8 cellular contexts compared by ENCODE assay signal in genomic region chr1:148254611-148255429, GRCh38.
DNase-seq lines count a peak whose midpoint lies in the region; ATAC-seq and TF ChIP-seq lines count a peak whose summit lies in the region.
"Not testable (repeated sequence)": the region's sequence is repeated elsewhere in the genome, so short reads cannot be mapped to it uniquely, and the experiment has no call there.

No MANE protein-coding gene starts in this region.

- not testable (repeated sequence) for H3K27ac ChIP-seq in SK-N-SH (ENCODE audit: low read depth in 2 of 2, low read length in 1 of 2); endodermal cell (ENCODE audit: low read depth, low read length); left lung; spleen

- not testable (repeated sequence) for TF ChIP-seq EP300 in SK-N-SH (IDR thresholded peaks at IDR 0.05; ENCODE audit: borderline replicate concordance in 1 of 2, low read depth in 1 of 2, low read length in 1 of 2)

- ATAC-seq in activated T-helper 17 cell treated with anti-CD3 and anti-CD28 coated beads, Interleukin-2, amount 50 U/mL, for 72 hours (replicated peaks) = peak; percentile 49
- peak; percentile 67 for ATAC-seq in left lung

- TF ChIP-seq CTCF in AG10803 (conservative IDR thresholded peaks at IDR 0.05; ENCODE audit: low read length) = peak; percentile 56
- TF ChIP-seq CTCF in GM12873 (IDR thresholded peaks at IDR 0.05; ENCODE audit: insufficient read depth, low read depth, low read length, missing control alignments) = peak; percentile 66
- peak; percentile 60 for TF ChIP-seq CTCF in NB4 (IDR thresholded peaks at IDR 0.05; ENCODE audit: low read depth, low read length)
- TF ChIP-seq CTCF in SK-N-SH (IDR thresholded peaks at IDR 0.05) = peak; percentile 53
- peak; percentile 87 for TF ChIP-seq CTCF in endodermal cell (conservative IDR thresholded peaks at IDR 0.05)
- peak; percentile 46 to 48 for TF ChIP-seq CTCF in left lung (IDR thresholded peaks at IDR 0.05)
- TF ChIP-seq CTCF in spleen (IDR thresholded peaks at IDR 0.05 in 8 of 11, conservative IDR thresholded peaks at IDR 0.05 in 3 of 11) = peak in 10 of 11 experiments; percentile 24 to 67 (median 56)

- H3K27me3 ChIP-seq in SK-N-SH (ENCODE audit: insufficient read depth); endodermal cell (ENCODE audit: control insufficient read depth, insufficient read depth, low read length, poor library complexity, severe bottlenecking); left lung; spleen (replicated peaks in 1 of 7): not testable (repeated sequence)

- not testable (repeated sequence) for H3K4me3 ChIP-seq in AG10803 (ENCODE audit: low read length); NB4 (ENCODE audit: low read depth, low read length); endodermal cell (ENCODE audit: low read length); left lung; spleen
- peak overlapping the region in 1 of 2 experiments; percentile 32; a peak in 1 of 4 replicates for H3K4me3 ChIP-seq in SK-N-SH (ENCODE audit: low read depth in 2 of 2, low read length in 1 of 2)

- not testable (repeated sequence) for H3K9me2 ChIP-seq in SK-N-SH

- POLR2A ChIA-PET in SK-N-SH (lab: Yijun Ruan, JAX) = not testable (repeated sequence)

- not testable (repeated sequence) for H3K36me3 ChIP-seq in SK-N-SH (replicated peaks in 1 of 2; ENCODE audit: control insufficient read depth in 1 of 2, insufficient read depth in 2 of 2, low read length in 1 of 2); endodermal cell (ENCODE audit: control insufficient read depth, insufficient read depth, low read length); left lung; spleen

- TF ChIP-seq POLR2A in NB4 (IDR thresholded peaks at IDR 0.05; ENCODE audit: extremely low read depth, insufficient read length); spleen (IDR thresholded peaks at IDR 0.05): not testable (repeated sequence)

- TF ChIP-seq RAD21 in SK-N-SH (IDR thresholded peaks at IDR 0.05; ENCODE audit: low read length) = peak; percentile 42

- not testable (repeated sequence) for H4K20me1 ChIP-seq in SK-N-SH (ENCODE audit: insufficient read depth)

- not testable (repeated sequence) for H3K36me3 Mint-ChIP-seq in activated T-helper 17 cell treated with anti-CD3 and anti-CD28 coated beads, Interleukin-2, amount 50 U/mL, for 72 hours (ENCODE audit: low read depth); endodermal cell (ENCODE audit: low read depth)

- H2AFZ ChIP-seq in SK-N-SH (ENCODE audit: low read depth) = not testable (repeated sequence)

- H3K4me1 Mint-ChIP-seq in activated T-helper 17 cell treated with anti-CD3 and anti-CD28 coated beads, Interleukin-2, amount 50 U/mL, for 72 hours; endodermal cell: not testable (repeated sequence)

- not testable (repeated sequence) for H3K9ac ChIP-seq in SK-N-SH; endodermal cell (ENCODE audit: extremely low read depth, low read length, poor library complexity, severe bottlenecking)

- CTCF ChIA-PET in SK-N-SH (lab: Yijun Ruan, JAX) = not testable (repeated sequence)

- not testable (repeated sequence) for H3K4me3 Mint-ChIP-seq in activated T-helper 17 cell treated with anti-CD3 and anti-CD28 coated beads, Interleukin-2, amount 50 U/mL, for 72 hours; endodermal cell

- not testable (repeated sequence) for H3K79me2 ChIP-seq in SK-N-SH (ENCODE audit: insufficient read depth)

- H3K9me3 Mint-ChIP-seq in activated T-helper 17 cell treated with anti-CD3 and anti-CD28 coated beads, Interleukin-2, amount 50 U/mL, for 72 hours; endodermal cell: not testable (repeated sequence)

- intact Hi-C loops in left lung (cut with DNase I); spleen (cut with DNase I; ENCODE audit: low total_unique reads): not testable (repeated sequence)

- H3F3A ChIP-seq in SK-N-SH (replicated peaks; ENCODE audit: insufficient read depth) = not testable (repeated sequence)

- DNase-seq in AG10803 (ENCODE audit: low read depth); left lung; spleen: not testable (repeated sequence)
- peak; percentile 33 for DNase-seq in NB4 (ENCODE audit: low read depth)
- DNase-seq in SK-N-SH = peak; percentile 35
- DNase-seq in endodermal cell = peak; percentile 78

- H3K9me3 ChIP-seq in SK-N-SH; endodermal cell (ENCODE audit: control insufficient read depth, low read length); left lung; spleen: not testable (repeated sequence)

- H3K4me2 ChIP-seq in SK-N-SH = not testable (repeated sequence)

- H3K27me3 Mint-ChIP-seq in activated T-helper 17 cell treated with anti-CD3 and anti-CD28 coated beads, Interleukin-2, amount 50 U/mL, for 72 hours; endodermal cell (ENCODE audit: insufficient read depth): not testable (repeated sequence)

- 3% methylated on average over 11 of the region's 16 CpGs for WGBS in SK-N-SH (ENCODE audit: low lambda C conversion rate)
- WGBS in endodermal cell (ENCODE audit: insufficient coverage in 1 of 2, insufficient read length in 1 of 2), 2 experiments = 56 to 63% methylated on average over 7 to 14 of the region's 16 CpGs
- WGBS in spleen, 5 donors = 37 to 50% (median 45%) methylated on average over 6 to 16 of the region's 16 CpGs

- H3K27ac Mint-ChIP-seq in activated T-helper 17 cell treated with anti-CD3 and anti-CD28 coated beads, Interleukin-2, amount 50 U/mL, for 72 hours; endodermal cell: not testable (repeated sequence)

- not testable (repeated sequence) for H3K4me1 ChIP-seq in SK-N-SH (ENCODE audit: control insufficient read depth in 1 of 2, insufficient read depth in 2 of 2, low read depth in 1 of 2, low read length in 1 of 2); endodermal cell (ENCODE audit: control insufficient read depth, insufficient read depth, low read length); left lung; spleen

TF ChIP-seq in SK-N-SH, 30 proteins besides CTCF, POLR2A, EP300 and RAD21:
- 0 out of 2 replicates have a peak, but pooled peaks have one; percentile 16 for TF ChIP-seq SMC3 (IDR thresholded peaks at IDR 0.05; ENCODE audit: low read depth, low read length)
